Comparison of ENCODE assay signal across 8 cellular contexts in genomic region chr11:122115520-122116343, GRCh38. TPM values are rescaled to one million over a fixed set of nuclear protein-coding genes. Genes with fewer than 3 reads are reported as not detected.
A peak's percentile ranks its signal among the peaks of the same experiment; 100 is the strongest.
DNase-seq lines count a peak whose midpoint lies in the region; ATAC-seq and TF ChIP-seq lines count a peak whose summit lies in the region.

Gene BLID, minus strand, starts transcription at chr11:122116215. Its CDS starts 293 bp downstream, at chr11:122115922.

- H3K4me3 ChIP-seq in NT2/D1 (ENCODE audit: insufficient read length, low read depth): no peak within 1 kb of the TSS
- no peak within 1 kb of the TSS for H3K4me3 ChIP-seq in fibroblast of lung (replicated peaks in 1 of 4; ENCODE audit: control extremely low read depth in 1 of 4, insufficient read depth in 1 of 4, low read depth in 3 of 4, low read length in 4 of 4)
- no peak within 1 kb of the TSS for H3K4me3 ChIP-seq in prostate gland

- H3K4me1 Mint-ChIP-seq in stimulated activated naive B cell treated with anti-CD40 and anti-IgM and Interleukin-4, amounts not matched to agents 10 μg/mL and 1 μg/mL and 100 μg/mL, for 72 hours: no peaks in the 10 kb centered on the region

- no peaks in the 10 kb centered on the region for H3K9me3 Mint-ChIP-seq in stimulated activated naive B cell treated with anti-CD40 and anti-IgM and Interleukin-4, amounts not matched to agents 10 μg/mL and 1 μg/mL and 100 μg/mL, for 72 hours

- intact Hi-C loops in prostate gland (cut with DNase I): no loop called here

- no peaks in the 10 kb centered on the region for H3K27me3 ChIP-seq in NT2/D1 (ENCODE audit: insufficient read depth, insufficient read length)
- no peaks in the 10 kb centered on the region for H3K27me3 ChIP-seq in fibroblast of lung (ENCODE audit: control insufficient read depth, insufficient read depth, low read length)
- no peaks in the 10 kb centered on the region for H3K27me3 ChIP-seq in prostate gland (replicated peaks; ENCODE audit: insufficient read depth)

- no peak within 1 kb of the TSS for H2AFZ ChIP-seq in fibroblast of lung (ENCODE audit: low read length)

- H3K9me3 ChIP-seq in NT2/D1 (ENCODE audit: insufficient read depth, low read length) (no peaks in the 10 kb centered on the region), fibroblast of lung (ENCODE audit: control insufficient read depth, insufficient read depth, low read depth, low read length) (no peaks in the 10 kb centered on the region), prostate gland (no peaks in the 10 kb centered on the region)

- WGBS in prostate gland: 68% methylated on average over 10 of the region's 10 CpGs

- H3K79me2 ChIP-seq in fibroblast of lung (ENCODE audit: control insufficient read depth, insufficient read depth, low read length): peaks cover 80% of the 10 kb centered on the region

- peaks cover 6 to 10% of the 10 kb centered on the region in 2 donors for H3K27me3 Mint-ChIP-seq in stimulated activated naive B cell treated with anti-CD40 and anti-IgM and Interleukin-4, amounts not matched to agents 10 μg/mL and 1 μg/mL and 100 μg/mL, for 72 hours

- H3K36me3 ChIP-seq in NT2/D1 (ENCODE audit: insufficient read depth, insufficient read length, low read length): no peaks in the 10 kb centered on the region
- peaks cover 13% of the 10 kb centered on the region for H3K36me3 ChIP-seq in fibroblast of lung (ENCODE audit: control insufficient read depth, insufficient read depth, low read length)
- H3K36me3 ChIP-seq in prostate gland: no peaks in the 10 kb centered on the region

- H3K4me2 ChIP-seq in fibroblast of lung (ENCODE audit: extremely low read depth, insufficient read depth, low read length): no peak within 1 kb of the TSS

- H3K27ac ChIP-seq in fibroblast of lung (ENCODE audit: insufficient read depth, low read length) (peak within 1 kb of the TSS; percentile 7), prostate gland (no peak within 1 kb of the TSS)

- H3K4me1 ChIP-seq in NT2/D1 (ENCODE audit: insufficient read depth, insufficient read length) (no peaks in the 10 kb centered on the region), fibroblast of lung (ENCODE audit: control insufficient read depth, extremely low read depth, insufficient read depth, low read length) (peaks cover 10% of the 10 kb centered on the region), prostate gland (replicated peaks) (no peaks in the 10 kb centered on the region)

- ATAC-seq in stimulated activated naive CD8-positive, alpha-beta T cell treated with anti-CD3 and anti-CD28 coated beads, Interleukin-15, Interleukin-2, amounts not matched to agents 100 U/mL and 50 U/mL, for 24 hours: no peak
- no peak for ATAC-seq in stimulated activated naive B cell treated with anti-CD40 and anti-IgM and Interleukin-4, amounts not matched to agents 10 μg/mL and 1 μg/mL and 100 μg/mL, for 72 hours (replicated peaks)

- no peaks in the 10 kb centered on the region for H3K36me3 Mint-ChIP-seq in stimulated activated naive B cell treated with anti-CD40 and anti-IgM and Interleukin-4, amounts not matched to agents 10 μg/mL and 1 μg/mL and 100 μg/mL, for 72 hours

- H3K9ac ChIP-seq in NT2/D1 (ENCODE audit: insufficient read length, low read depth): no peak within 1 kb of the TSS
- no peak within 1 kb of the TSS for H3K9ac ChIP-seq in fibroblast of lung (ENCODE audit: insufficient read depth, low read length)

- H3K4me3 Mint-ChIP-seq in stimulated activated naive B cell treated with anti-CD40 and anti-IgM and Interleukin-4, amounts not matched to agents 10 μg/mL and 1 μg/mL and 100 μg/mL, for 72 hours: no peak within 1 kb of the TSS

- no peaks in the 10 kb centered on the region for H4K20me1 ChIP-seq in fibroblast of lung (ENCODE audit: control insufficient read depth, extremely low read depth, insufficient read depth, low read length)

- no peak within 1 kb of the TSS for H3K27ac Mint-ChIP-seq in stimulated activated naive B cell treated with anti-CD40 and anti-IgM and Interleukin-4, amounts not matched to agents 10 μg/mL and 1 μg/mL and 100 μg/mL, for 72 hours

- no peak for TF ChIP-seq POLR2A in prostate gland (IDR thresholded peaks at IDR 0.05)

- DNase-seq in Daoy (ENCODE audit: low read depth) (peak; percentile 33), NT2/D1 (ENCODE audit: low read depth, low spot score) (peak; percentile 60), fibroblast of lung (ENCODE audit: low read depth in 2 of 2) (peak; percentile 44 to 55), prostate gland (ENCODE audit: low spot score) (peak; percentile 70), glomerular visceral epithelial cell (ENCODE audit: extremely low spot score) (no peak)
- DNase-seq in stimulated activated naive CD8-positive, alpha-beta T cell treated with anti-CD3 and anti-CD28 coated beads, Interleukin-15, Interleukin-2, amounts not matched to agents 100 U/mL and 50 U/mL, for 24 hours: no peak
- DNase-seq in stimulated activated naive B cell treated with anti-CD40 and anti-IgM and Interleukin-4, amounts not matched to agents 10 μg/mL and 1 μg/mL and 100 μg/mL, for 72 hours: no peak
- DNase-seq in activated naive CD4-positive, alpha-beta T cell treated with Interleukin-2 at 50 U/mL for 16 hours: no peak

- TF ChIP-seq CTCF in fibroblast of lung (conservative IDR thresholded peaks at IDR 0.05 in 1 of 2, IDR thresholded peaks at IDR 0.05 in 1 of 2; ENCODE audit: low read depth in 1 of 2, low read length in 2 of 2) (peak; percentile 35 to 61), prostate gland (IDR thresholded peaks at IDR 0.05) (peak in 3 of 4 experiments; percentile 34 to 55 (median 53))

RNA-seq across cellular contexts. Expression of gene BLID, which starts in this region (rescaled TPM):
- total RNA-seq in Daoy (2014; rRNA removed; shearing (Covaris generic)): 0.34 TPM in 1 of 2 replicates, not detected in the other
- total RNA-seq in fibroblast of lung (3.6 and 7.9 TPM in 2 replicates), prostate gland (1 to 10 TPM in 1 of 2 donors, not detected in 1; 3.3 TPM)
- polyA plus RNA-seq in fibroblast of lung: 0.09 and 0.32 TPM in 2 replicates
- 0.16 TPM in 1 of 2 replicates, not detected in the other for polyA plus RNA-seq in fibroblast of lung (2012)
- polyA minus RNA-seq in fibroblast of lung (ENCODE audit: low replicate concordance): not detected in 2 replicates

Comparison
In these comparisons a context has a peak if more than half of its experiments do, and no peak if none do; other contexts are left out.
1. Peak in DNase-seq in Daoy; RNA of the gene not detected or under 1 TPM.
2. DNase-seq: peak in NT2/D1 (single experiment), fibroblast of lung (2 of 2) and prostate gland (single experiment); none in stimulated activated naive CD8-positive, alpha-beta T cell treated with anti-CD3 and anti-CD28 coated beads, Interleukin-15, Interleukin-2, amounts not matched to agents 100 U/mL and 50 U/mL, for 24 hours (single experiment), glomerular visceral epithelial cell (single experiment), stimulated activated naive B cell treated with anti-CD40 and anti-IgM and Interleukin-4, amounts not matched to agents 10 μg/mL and 1 μg/mL and 100 μg/mL, for 72 hours (single experiment) and activated naive CD4-positive, alpha-beta T cell treated with Interleukin-2 at 50 U/mL for 16 hours (single experiment).